15 cellular contexts compared by ENCODE assay signal in the genomic region with DNA sequence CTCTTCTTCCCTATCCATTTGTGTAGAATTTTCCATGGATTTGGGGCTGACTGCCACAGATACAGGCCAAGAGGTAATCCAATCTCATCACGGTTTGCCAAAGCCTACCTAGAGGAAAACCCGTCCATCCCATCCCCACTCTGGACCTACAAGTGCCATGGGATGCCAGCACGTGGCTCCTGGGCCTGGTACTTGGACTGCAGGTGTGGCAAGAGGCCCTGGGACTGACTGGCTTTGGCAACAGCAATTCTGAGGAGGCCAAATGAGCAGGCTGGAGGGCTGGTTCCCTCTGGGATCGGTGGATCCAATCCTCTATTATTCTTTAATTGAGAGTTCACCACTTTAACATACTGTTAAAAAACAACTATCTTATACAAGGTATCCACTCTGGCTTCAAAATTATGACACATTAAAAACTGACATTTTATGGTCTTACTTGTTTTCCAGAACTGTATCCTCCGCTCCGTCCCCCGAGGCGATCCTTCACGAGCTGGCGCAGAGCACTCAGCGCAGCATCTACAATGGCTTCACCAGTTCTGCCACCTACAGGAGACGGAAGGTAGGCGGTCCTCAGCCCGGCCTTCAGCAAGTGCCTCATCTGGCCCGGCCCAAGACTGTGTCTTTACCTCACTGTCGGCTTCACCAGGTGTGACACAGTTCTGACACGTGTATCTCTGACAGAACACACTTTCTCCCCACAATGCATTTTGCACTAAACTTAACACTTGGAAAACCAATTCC. TPM values are rescaled to one million over a fixed set of nuclear protein-coding genes. Genes with fewer than 3 reads are reported as not detected.
DNase-seq lines count a peak whose midpoint lies in the region; ATAC-seq, FAIRE-seq and TF ChIP-seq lines count a peak whose summit lies in the region.
"Had no signal": no experiment of that assay in that cellular context is flagged by ENCODE, and none has a peak within 500 bp of the region (broad histone marks: within the 10 kb centered on the region; RNA-seq: fewer than 3 reads in every experiment).

No MANE protein-coding gene starts in this region.

- H3K27me3 Mint-ChIP-seq in T-cell = no peaks in the 10 kb centered on the region
- peaks cover 0 to 2% (median 0%) of the 10 kb centered on the region in 3 donors for H3K27me3 Mint-ChIP-seq in immature natural killer cell (ENCODE audit: low read depth in 3 of 3)

- no peak overlapping the region for H3K27ac ChIP-seq in A549
- H3K27ac ChIP-seq in DND-41 (ENCODE audit: low read length) = no peak overlapping the region

- WGBS in A549 (ENCODE audit: missing lambda C conversion rate) = 89% methylated on average over 17 of the region's 17 CpGs

- TF ChIP-seq EP300 in A549 (IDR thresholded peaks at IDR 0.05) = no peak

- no peak overlapping the region for H3K9ac ChIP-seq in DND-41 (ENCODE audit: low read depth, low read length)

- peaks cover 16% of the 10 kb centered on the region for H3K79me2 ChIP-seq in DND-41 (ENCODE audit: insufficient read depth, low read length)

- CTCF ChIA-PET in A549 (lab: Yijun Ruan, JAX) (interaction anchor here (1.0 to 2.6 kb wide), 6 partner anchors 8 to 331 kb away, joined by 3 to 14 read pairs (median 4); no protein-coding TSS in a partner anchor), T-cell (lab: Charles Lee) (interaction anchor here in 1 of 2 donors (0.6 kb wide), 1 partner anchor 1932 kb away, joined by 3 read pairs; no protein-coding TSS in a partner anchor)

- in situ Hi-C loops in GM13976 (cut with MboI; ENCODE audit: low sequenced_read_pairs, unreplicated experiment) = no loop called here

- 0 out of 3 replicates have a peak, but pooled peaks have one; percentile 7 for TF ChIP-seq CTCF in A549 (IDR thresholded peaks at IDR 0.05)
- TF ChIP-seq CTCF in DND-41 (IDR thresholded peaks at IDR 0.05; ENCODE audit: borderline replicate concordance, extremely low read depth, low read length, poor library complexity, severe bottlenecking) = peak; percentile 28
- no peak for TF ChIP-seq CTCF in GM13976 (IDR thresholded peaks at IDR 0.05; ENCODE audit: borderline replicate concordance, control extremely low read depth, extremely low read depth, insufficient read depth, missing control alignments)

- H3K9me3 Mint-ChIP-seq in T-cell = no peaks in the 10 kb centered on the region
- H3K9me3 Mint-ChIP-seq in immature natural killer cell = no peaks in the 10 kb centered on the region

- H3K4me3 Mint-ChIP-seq in T-cell (no peak overlapping the region), immature natural killer cell (no peak overlapping the region)

- no peaks in the 10 kb centered on the region for H3K4me1 ChIP-seq in A549
- H3K4me1 ChIP-seq in DND-41 (ENCODE audit: insufficient read depth, low read length) = no peaks in the 10 kb centered on the region

- 0 out of 5 replicates have a peak, but pooled peaks of 1 of the 2 experiments have one; percentile 2 for TF ChIP-seq RAD21 in A549 (conservative IDR thresholded peaks at IDR 0.05 in 1 of 2, IDR thresholded peaks at IDR 0.05 in 1 of 2)

- H3K27me3 ChIP-seq in DND-41 (ENCODE audit: insufficient read depth, low read length, poor library complexity) = no peaks in the 10 kb centered on the region
- H3K27me3 ChIP-seq: gastrocnemius medialis had no signal

- H3K27ac Mint-ChIP-seq in T-cell (peak overlapping the region; percentile 50 to 92), immature natural killer cell (peak overlapping the region in 4 of 6 donors; percentile 12 to 94 (median 64))

- H3K4me3 ChIP-seq in A549 (no peak overlapping the region), DND-41 (ENCODE audit: low read depth in 1 of 2, low read length in 2 of 2) (no peak overlapping the region)
- H3K4me3 ChIP-seq: gastrocnemius medialis had no signal

- ATAC-seq in A549 (peak; percentile 22 to 84; a peak in 3 of 6 replicates), DND-41 (ENCODE audit: insufficient read depth, low read depth) (no peak), T-cell (replicated peaks in 1 of 4) (no peak), HG02973 (IDR thresholded peaks at IDR 0.05; ENCODE audit: unreplicated experiment) (no peak), HG03460 (IDR thresholded peaks at IDR 0.05; ENCODE audit: unreplicated experiment) (no peak)
- ATAC-seq: gastrocnemius medialis, right cardiac atrium had no signal

- peaks cover 88% of the 10 kb centered on the region for H3K36me3 ChIP-seq in DND-41 (ENCODE audit: insufficient read depth, low read length)

- H3K4me2 ChIP-seq in A549 (no peak overlapping the region), DND-41 (ENCODE audit: insufficient read depth, low read length) (no peak overlapping the region)

- DNase-seq in A549 (ENCODE audit: low read depth in 1 of 2, low spot score in 1 of 2) = peak in 1 of 2 experiments; percentile 27
- no peak for DNase-seq in DND-41
- DNase-seq in T-cell = no peak
- DNase-seq in immature natural killer cell = no peak
- no peak for DNase-seq in NOMO-1 treated with dmso at 0.1 percent for 144 hours (lab: John Stamatoyannopoulos, UW; ENCODE audit: unreplicated experiment)
- no peak for DNase-seq in GM13976 (ENCODE audit: low spot score)
- DNase-seq: amniotic stem cell, gastrocnemius medialis, NCI-H2171, right cardiac atrium, substantia nigra, SW 1271 had no signal

- H2AFZ ChIP-seq in DND-41 (ENCODE audit: low read depth, low read length) = no peak overlapping the region

- H3K4me1 Mint-ChIP-seq in T-cell = peaks cover 0 to 38% (median 15%) of the 10 kb centered on the region in 3 donors
- H3K4me1 Mint-ChIP-seq in immature natural killer cell = peaks cover 6 to 15% of the 10 kb centered on the region in 2 donors

- H3K9me3 ChIP-seq in A549 = no peaks in the 10 kb centered on the region
- H3K9me3 ChIP-seq in DND-41 (ENCODE audit: insufficient read depth, low read length, severe bottlenecking) = no peaks in the 10 kb centered on the region
- H3K9me3 ChIP-seq: gastrocnemius medialis had no signal

- no peak for FAIRE-seq in A549 (lab: Jason Lieb, UNC)
- FAIRE-seq: islet of Langerhans had no signal

- TF ChIP-seq POLR2A in A549 (IDR thresholded peaks at IDR 0.05; ENCODE audit: low read length) = no peak

- POLR2A ChIA-PET in A549 (lab: Yijun Ruan, JAX) (no interaction called here), T-cell (lab: Charles Lee) (interaction anchor here (0.6 kb wide), 2 partner anchors 10 to 1219 kb away, joined by 4 to 17 read pairs; no protein-coding TSS in a partner anchor)

- H3K36me3 Mint-ChIP-seq in T-cell (peaks cover 60% of the 10 kb centered on the region), immature natural killer cell (peaks cover 7 to 63% (median 41%) of the 10 kb centered on the region in 3 donors)

- peaks cover 13% of the 10 kb centered on the region; the same call in 1 of the 2 replicates for H4K20me1 ChIP-seq in DND-41 (ENCODE audit: insufficient read depth, low read length)

TF ChIP-seq in A549, 52 proteins besides CTCF, POLR2A, EP300 and RAD21:
- TF ChIP-seq EHF (CRISPR knock-in tag; IDR thresholded peaks at IDR 0.05) = no peak
- TF ChIP-seq ZNF302 (CRISPR knock-in tag; IDR thresholded peaks at IDR 0.05) = no peak
- TF ChIP-seq HOXB5 (CRISPR knock-in tag; IDR thresholded peaks at IDR 0.05) = no peak
- TF ChIP-seq EHMT2 (IDR thresholded peaks at IDR 0.05; ENCODE audit: low read depth) = no peak

RNA-seq across cellular contexts. Expression of a gene that starts 19.8 kb away (rescaled TPM):
- polyA plus RNA-seq in A549 (2011; rRNA removed) (292 and 442 TPM in 2 replicates), A549 (2017; fragmentation: RNase III; extraction: RNeasy Plus Mini Kit Qiagen cat#74134 plus additional on column Dnase treatment) (309 to 325 TPM (median 322 TPM) in 3 replicates), immature natural killer cell (100 to 1,000 TPM; 216 to 424 (median 229) TPM)
- polyA plus RNA-seq in A549 (2012; cell fraction: cytosol; rRNA removed) = 170 and 188 TPM in 2 replicates
- 107 and 173 TPM in 2 replicates for polyA plus RNA-seq in A549 (2012; cell fraction: nucleus; rRNA removed)
- polyA minus RNA-seq in A549 (2011; rRNA and poly(A)+ RNA removed) = 98.3 and 120 TPM in 2 replicates
- 10 to 100 TPM; 32.6 to 72.3 (median 50.9) TPM for total RNA-seq in T-cell

Comparison
In these comparisons a context has a peak if more than half of its experiments do, and no peak if none do; other contexts are left out.
1. ATAC-seq: peak in A549 (2 of 2); none in DND-41 (single experiment), T-cell (0 of 4), HG02973 (single experiment) and HG03460 (single experiment).